ENCODE assay signal across 8 cellular contexts in genomic region chr4:25161599-25161960, GRCh38. TPM values are rescaled to one million over a fixed set of nuclear protein-coding genes. Genes with fewer than 3 reads are reported as not detected.
DNase-seq lines count a peak whose midpoint lies in the region; ATAC-seq lines count a peak whose summit lies in the region.
"Had no signal": no experiment of that assay in that cellular context is flagged by ENCODE, and none has a peak within 500 bp of the region (broad histone marks: within the 10 kb centered on the region; RNA-seq: fewer than 3 reads in every experiment).

No MANE protein-coding gene starts in this region.

- H3K27ac ChIP-seq in SJSA1: peak overlapping the region; percentile 83

- DNase-seq in HAP-1 (ENCODE audit: low spot score in 2 of 2) (peak in 1 of 2 experiments; percentile 22), SJSA1 (ENCODE audit: low read depth in 1 of 2, low spot score in 2 of 2) (peak in 1 of 2 experiments; percentile 26), fibroblast of peridontal ligament (ENCODE audit: extremely low read depth) (peak; percentile 17), ACHN (no peak), NCI-H2029 treated with DMSO at 0.1 percent for 48 hours (lab: John Stamatoyannopoulos, UW) (no peak)
- DNase-seq: retina had no signal

- peaks cover 5% of the 10 kb centered on the region for H3K4me1 ChIP-seq in HAP-1
- 0 out of 2 replicates have a peak, but pooled peaks cover 10% of the 10 kb centered on the region for H3K4me1 ChIP-seq in SJSA1 (replicated peaks)
- peaks cover 8% of the 10 kb centered on the region for H3K4me1 ChIP-seq in skeletal muscle satellite cell (ENCODE audit: control insufficient read depth, insufficient read depth, low read length)

- peak overlapping the region; percentile 85 for H3K4me2 ChIP-seq in skeletal muscle satellite cell (ENCODE audit: low read length)

- in situ Hi-C loops in HAP-1 (cut with MboI; ENCODE audit: low sequenced_read_pairs): no loop called here
- in situ Hi-C loops in ACHN (cut with HindIII; ENCODE audit: low pct_ligation_motif_present, low pct_unique_long_range_greater_than_20kb, low sequenced_read_pairs): no loop called here

- H3K27me3 ChIP-seq in HAP-1 (ENCODE audit: low read depth) (no peaks in the 10 kb centered on the region), SJSA1 (replicated peaks) (no peaks in the 10 kb centered on the region), skeletal muscle satellite cell (ENCODE audit: control insufficient read depth, insufficient read depth, low read length) (no peaks in the 10 kb centered on the region)

- H3K9ac ChIP-seq in skeletal muscle satellite cell (ENCODE audit: low read depth, low read length): peak overlapping the region; percentile 83

- H3K4me3 ChIP-seq in HAP-1: peak overlapping the region; percentile 72
- H3K4me3 ChIP-seq in SJSA1: peak overlapping the region; percentile 81
- peak overlapping the region; percentile 71 for H3K4me3 ChIP-seq in skeletal muscle satellite cell (ENCODE audit: low read length)

- H3K36me3 ChIP-seq in HAP-1 (replicated peaks) (no peaks in the 10 kb centered on the region), SJSA1 (0 out of 2 replicates have a peak, but pooled peaks cover 3% of the 10 kb centered on the region), skeletal muscle satellite cell (ENCODE audit: insufficient read depth, low read length) (no peaks in the 10 kb centered on the region)

- ATAC-seq in HG02973 (IDR thresholded peaks at IDR 0.05; ENCODE audit: unreplicated experiment): no peak

- H3K9me3 ChIP-seq in HAP-1 (no peaks in the 10 kb centered on the region), SJSA1 (replicated peaks) (no peaks in the 10 kb centered on the region), skeletal muscle satellite cell (replicated peaks; ENCODE audit: low read length) (no peaks in the 10 kb centered on the region)

RNA-seq across cellular contexts. Expression of gene SEPSECS, which starts 1.3 kb away (rescaled TPM):
- 2.8 and 5.6 TPM in 2 replicates for total RNA-seq in SJSA1 (2014; rRNA removed; shearing (Covaris generic))
- 4.8 and 5.1 TPM in 2 replicates for total RNA-seq in skeletal muscle satellite cell (2012; rRNA removed)
